1 cellular context compared by ENCODE assay signal in the genomic region with DNA sequence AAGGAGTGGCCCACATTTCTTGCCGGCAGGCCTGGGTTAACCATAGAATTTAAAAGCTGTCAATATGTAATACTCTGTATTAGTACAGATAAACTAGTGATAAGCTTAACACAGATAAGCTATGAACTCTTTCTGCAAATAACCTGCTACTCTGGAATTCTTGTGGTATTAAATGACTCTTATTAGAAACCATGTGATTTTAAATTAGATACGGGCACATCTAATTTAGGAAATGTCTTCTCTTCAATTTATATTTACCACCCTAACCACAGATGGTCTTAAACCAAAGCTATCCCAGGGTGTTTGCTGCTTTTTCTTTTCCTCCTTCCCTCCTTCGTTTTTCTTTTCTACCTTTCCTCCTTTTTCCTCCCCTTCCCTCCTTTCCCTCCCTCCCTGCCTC.
TF ChIP-seq lines count a peak whose summit lies in the region.

No MANE protein-coding gene starts in this region.

TF ChIP-seq in HEK293, 187 proteins besides CTCF, POLR2A, EP300 and RAD21:
- peak; percentile 75 for TF ChIP-seq ZNF664 (tag by site-specific recombination; IDR thresholded peaks at IDR 0.05)
- TF ChIP-seq ZNF843 (tag by site-specific recombination; IDR thresholded peaks at IDR 0.05) = no peak
- TF ChIP-seq ZNF580 (tag by site-specific recombination; IDR thresholded peaks at IDR 0.05) = no peak
- TF ChIP-seq INSM2 (tag by site-specific recombination; IDR thresholded peaks at IDR 0.05) = no peak
- no peak for TF ChIP-seq ZFHX2 (tag by site-specific recombination; conservative IDR thresholded peaks at IDR 0.05)
- no peak for TF ChIP-seq OVOL3 (tag by site-specific recombination; IDR thresholded peaks at IDR 0.05)
- no peak for TF ChIP-seq SETDB1 (IDR thresholded peaks at IDR 0.05; ENCODE audit: insufficient read length, low read length)
- no peak for TF ChIP-seq PBX3 (CRISPR knock-in tag; IDR thresholded peaks at IDR 0.05)
- TF ChIP-seq ZNF350 (tag by site-specific recombination; IDR thresholded peaks at IDR 0.05) = no peak
